In genomic region chr1:211382714-211383480, GRCh38 we compare ENCODE assay signal across 8 cellular contexts. TPM values are rescaled to one million over a fixed set of nuclear protein-coding genes. Genes with fewer than 3 reads are reported as not detected.
DNase-seq lines count a peak whose midpoint lies in the region; ATAC-seq and TF ChIP-seq lines count a peak whose summit lies in the region.

No MANE protein-coding gene starts in this region.

- DNase-seq in ELR (ENCODE audit: low read depth): peak; percentile 95
- DNase-seq in GOT3 (lab: John Stamatoyannopoulos, UW): peak; percentile 60
- peak; percentile 89 for DNase-seq in LNCaP clone FGC (ENCODE audit: low read depth)
- DNase-seq in SIG-M5 (lab: John Stamatoyannopoulos, UW): peak; percentile 31
- DNase-seq in activated gamma-delta T cell treated with anti-CD3 and anti-CD28 coated beads, Interleukin-2, amount 50 U/mL, for 16 hours (ENCODE audit: low read depth): peak; percentile 60
- peak; percentile 50 to 72 for DNase-seq in foreskin keratinocyte
- DNase-seq in neural crest cell (ENCODE audit: low read depth, low spot score): peak; percentile 82
- DNase-seq in stimulated activated naive CD8-positive, alpha-beta T cell treated with anti-CD3 and anti-CD28 coated beads, Interleukin-15, amount 100 ng/mL, for 72 hours: peak; percentile 66 to 83

- H3K4me3 ChIP-seq in LNCaP clone FGC (ENCODE audit: low read depth, low read length): peak overlapping the region; percentile 88

- no peaks in the 10 kb centered on the region for H3K27me3 Mint-ChIP-seq in neural crest cell (ENCODE audit: low read depth)
- H3K27me3 Mint-ChIP-seq in stimulated activated naive CD8-positive, alpha-beta T cell treated with anti-CD3 and anti-CD28 coated beads, Interleukin-15, amount 100 ng/mL, for 72 hours: no peaks in the 10 kb centered on the region

- H3K4me3 Mint-ChIP-seq in neural crest cell: peak overlapping the region; percentile 89
- H3K4me3 Mint-ChIP-seq in stimulated activated naive CD8-positive, alpha-beta T cell treated with anti-CD3 and anti-CD28 coated beads, Interleukin-15, amount 100 ng/mL, for 72 hours: peak overlapping the region; percentile 90 to 93

- peak; percentile 90 for ATAC-seq in foreskin keratinocyte
- peak; percentile 91 for ATAC-seq in stimulated activated naive CD8-positive, alpha-beta T cell treated with anti-CD3 and anti-CD28 coated beads, Interleukin-15, amount 100 ng/mL, for 72 hours

- no peaks in the 10 kb centered on the region for H3K9me3 Mint-ChIP-seq in neural crest cell
- H3K9me3 Mint-ChIP-seq in stimulated activated naive CD8-positive, alpha-beta T cell treated with anti-CD3 and anti-CD28 coated beads, Interleukin-15, amount 100 ng/mL, for 72 hours: no peaks in the 10 kb centered on the region

- TF ChIP-seq CTCF in LNCaP clone FGC (IDR thresholded peaks at IDR 0.05; ENCODE audit: control insufficient read depth, extremely low read depth, insufficient read depth) (no peak), foreskin keratinocyte (conservative IDR thresholded peaks at IDR 0.05) (peak; percentile 9), neural crest cell (conservative IDR thresholded peaks at IDR 0.05) (no peak)

- peak overlapping the region; percentile 99 for H3K27ac Mint-ChIP-seq in neural crest cell (ENCODE audit: unreplicated experiment)
- peak overlapping the region; percentile 96 to 99 for H3K27ac Mint-ChIP-seq in stimulated activated naive CD8-positive, alpha-beta T cell treated with anti-CD3 and anti-CD28 coated beads, Interleukin-15, amount 100 ng/mL, for 72 hours

- H3K4me1 ChIP-seq in foreskin keratinocyte: peaks cover 3% of the 10 kb centered on the region

- no peaks in the 10 kb centered on the region for H3K36me3 Mint-ChIP-seq in neural crest cell (ENCODE audit: low read depth)

- no peaks in the 10 kb centered on the region for H3K27me3 ChIP-seq in foreskin keratinocyte

- H3K4me1 Mint-ChIP-seq in neural crest cell: peaks cover 20% of the 10 kb centered on the region
- H3K4me1 Mint-ChIP-seq in stimulated activated naive CD8-positive, alpha-beta T cell treated with anti-CD3 and anti-CD28 coated beads, Interleukin-15, amount 100 ng/mL, for 72 hours: peaks cover 40% of the 10 kb centered on the region

- peak overlapping the region; percentile 77 for H3K27ac ChIP-seq in foreskin keratinocyte

RNA-seq across cellular contexts. Expression of gene TRAF5, which starts 56.3 kb away (rescaled TPM):
- total RNA-seq in foreskin keratinocyte (3.4 TPM in 2 replicates), neural crest cell (12.1 and 12.6 TPM in 2 replicates)
- 1.3 and 1.4 TPM in 2 replicates for polyA plus RNA-seq in foreskin keratinocyte

Comparison
In these comparisons a context has a peak if more than half of its experiments do, and no peak if none do; other contexts are left out.
1. Peak in every context shown above with its lines: DNase-seq, ATAC-seq, H3K4me3 ChIP-seq and H3K27ac ChIP-seq.
2. DNase-seq: peak in every context shown above with its lines; median percentile 95 in ELR; 89 in LNCaP clone FGC; 82 in neural crest cell; 74 in stimulated activated naive CD8-positive, alpha-beta T cell treated with anti-CD3 and anti-CD28 coated beads, Interleukin-15, amount 100 ng/mL, for 72 hours; 61 in foreskin keratinocyte; 60 in GOT3; 60 in activated gamma-delta T cell treated with anti-CD3 and anti-CD28 coated beads, Interleukin-2, amount 50 U/mL, for 16 hours; 31 in SIG-M5.